In genomic region chr16:11675561-11676511, GRCh38 we compare ENCODE assay signal across 9 cellular contexts. TPM values are rescaled to one million over a fixed set of nuclear protein-coding genes. Genes with fewer than 3 reads are reported as not detected.
DNase-seq lines count a peak whose midpoint lies in the region; ATAC-seq and TF ChIP-seq lines count a peak whose summit lies in the region.
"Had no signal": no experiment of that assay in that cellular context is flagged by ENCODE, and none has a peak within 500 bp of the region (broad histone marks: within the 10 kb centered on the region; RNA-seq: fewer than 3 reads in every experiment).

No MANE protein-coding gene starts in this region.

- no peaks in the 10 kb centered on the region for H3K27me3 ChIP-seq in Caco-2 (replicated peaks; ENCODE audit: control insufficient read depth, insufficient read depth, low read length)
- H3K27me3 ChIP-seq in mammary epithelial cell (ENCODE audit: insufficient read depth, low read length): no peaks in the 10 kb centered on the region
- H3K27me3 ChIP-seq: left lung had no signal

- H3K9ac ChIP-seq in mammary epithelial cell (ENCODE audit: insufficient read depth, low read length): no peak overlapping the region

- CTCF ChIA-PET in Caco-2 (lab: Charles Lee): interaction anchor here (0.7 kb wide), 1 partner anchor 130 kb away, joined by 4 read pairs; no protein-coding TSS in a partner anchor
- CTCF ChIA-PET in mammary epithelial cell (lab: Charles Lee; ENCODE audit: low non-redundant PET): interaction anchor here (0.6 kb wide), 1 partner anchor 99 kb away, joined by 5 read pairs; no protein-coding TSS in a partner anchor

- peak overlapping the region; percentile 30 for H3K27ac ChIP-seq in mammary epithelial cell (ENCODE audit: insufficient read depth, low read depth, low read length)
- H3K27ac ChIP-seq: left lung had no signal

- H3K4me2 ChIP-seq in mammary epithelial cell (ENCODE audit: insufficient read depth, low read depth, low read length): peak overlapping the region; percentile 16

- no peak overlapping the region for H3K4me3 Mint-ChIP-seq in Caco-2 (ENCODE audit: unreplicated experiment)
- H3K4me3 Mint-ChIP-seq in nephron: no peak overlapping the region

- H3K27ac Mint-ChIP-seq in Caco-2 (ENCODE audit: unreplicated experiment) (peak overlapping the region; percentile 44), nephron (peak overlapping the region in 2 of 3 experiments; percentile 35 to 60)

- in situ Hi-C loops in mammary epithelial cell (cut with MboI; ENCODE audit: low sequenced_read_pairs in 2 of 2): no loop called here

- dilution Hi-C loops in mammary epithelial cell (cut with HindIII; ENCODE audit: low sequenced_read_pairs): no loop called here

- ATAC-seq in HG03097 (IDR thresholded peaks at IDR 0.05; ENCODE audit: low FRiP score, unreplicated experiment): no peak
- no peak for ATAC-seq in GM21723 (IDR thresholded peaks at IDR 0.05; ENCODE audit: unreplicated experiment)

- POLR2A ChIA-PET in Caco-2 (lab: Charles Lee): no interaction called here

- H3K27me3 Mint-ChIP-seq in Caco-2 (ENCODE audit: insufficient read depth, unreplicated experiment) (no peaks in the 10 kb centered on the region), nephron (ENCODE audit: low read depth) (no peaks in the 10 kb centered on the region)

- H3K4me1 Mint-ChIP-seq in Caco-2 (ENCODE audit: low read depth, unreplicated experiment): peaks cover 6% of the 10 kb centered on the region
- peaks cover 62% of the 10 kb centered on the region for H3K4me1 Mint-ChIP-seq in nephron

- no peaks in the 10 kb centered on the region for H4K20me1 ChIP-seq in mammary epithelial cell (ENCODE audit: insufficient read depth, low read length)

- H3K36me3 ChIP-seq in Caco-2 (ENCODE audit: control insufficient read depth, insufficient read depth, low read length): peaks cover 5% of the 10 kb centered on the region
- peaks cover 6% of the 10 kb centered on the region for H3K36me3 ChIP-seq in mammary epithelial cell (ENCODE audit: insufficient read depth, low read length)

- BruUV-seq in Caco-2 (replicated peaks; lab: Mats Ljungman, UMichigan): no TSS peak
- BruUV-seq in mammary epithelial cell (replicated peaks; lab: Mats Ljungman, UMichigan): no TSS peak

- H3K36me3 Mint-ChIP-seq in Caco-2 (ENCODE audit: insufficient read depth, unreplicated experiment): peaks cover 37% of the 10 kb centered on the region
- peaks cover 38% of the 10 kb centered on the region for H3K36me3 Mint-ChIP-seq in nephron (ENCODE audit: low read depth)

- H3K79me2 ChIP-seq in mammary epithelial cell (ENCODE audit: insufficient read depth, low read length): peaks cover 48% of the 10 kb centered on the region

- H3K4me1 ChIP-seq in Caco-2 (peaks cover 13% of the 10 kb centered on the region), mammary epithelial cell (ENCODE audit: insufficient read depth, low read length) (peaks cover 70% of the 10 kb centered on the region)

- H2AFZ ChIP-seq in mammary epithelial cell (ENCODE audit: low read depth, low read length): no peak overlapping the region

- intact Hi-C loops in Caco-2 (cut with micrococcal nuclease; ENCODE audit: unreplicated experiment) (loop anchor here (1.0 kb wide), 1 partner anchor 38 kb away; no protein-coding TSS in a partner anchor), mammary epithelial cell (cut with micrococcal nuclease) (loop anchor here (2.0 kb wide), 1 partner anchor 35 kb away; no protein-coding TSS in a partner anchor)

- TF ChIP-seq CTCF in Caco-2 (IDR thresholded peaks at IDR 0.05; ENCODE audit: insufficient read depth in 1 of 2, low read depth in 1 of 2, low read length in 1 of 2, severe bottlenecking in 1 of 2, unreplicated experiment in 1 of 2) (peak in 1 of 2 experiments; percentile 3), mammary epithelial cell (conservative IDR thresholded peaks at IDR 0.05 in 1 of 2, IDR thresholded peaks at IDR 0.05 in 1 of 2; ENCODE audit: extremely low read depth in 1 of 2, insufficient read depth in 1 of 2, low read depth in 1 of 2, low read length in 2 of 2) (no peak), nephron (IDR thresholded peaks at IDR 0.05; ENCODE audit: unreplicated experiment in 3 of 3) (no peak)

- DNase-seq in Caco-2 (peak; percentile 69 to 81), M059J (ENCODE audit: low read depth) (peak; percentile 38), mammary epithelial cell (peak; percentile 43), T-helper 2 cell (no peak), CD1c-positive myeloid dendritic cell (ENCODE audit: extremely low spot score) (no peak)

- WGBS in mammary epithelial cell (ENCODE audit: low coverage, missing lambda C conversion rate): 60% methylated on average over 30 of the region's 42 CpGs

- H3K4me3 ChIP-seq in Caco-2 (ENCODE audit: low read depth, low read length): no peak overlapping the region
- H3K4me3 ChIP-seq in mammary epithelial cell (replicated peaks in 1 of 3; ENCODE audit: insufficient read depth in 1 of 3, low read depth in 2 of 3, low read length in 3 of 3): no peak overlapping the region
- H3K4me3 ChIP-seq: left lung had no signal

- no peaks in the 10 kb centered on the region for H3K9me3 ChIP-seq in Caco-2
- no peaks in the 10 kb centered on the region for H3K9me3 ChIP-seq in mammary epithelial cell (replicated peaks; ENCODE audit: insufficient read depth, low read length)
- H3K9me3 ChIP-seq: left lung had no signal

- H3K9me3 Mint-ChIP-seq in Caco-2 (ENCODE audit: unreplicated experiment): no peaks in the 10 kb centered on the region
- no peaks in the 10 kb centered on the region for H3K9me3 Mint-ChIP-seq in nephron

RNA-seq across cellular contexts. Expression of gene SNN, which starts 7.6 kb away (rescaled TPM):
- total RNA-seq in Caco-2 (2022) (11.1 and 12.8 TPM in 2 replicates), mammary epithelial cell (10 to 100 TPM; 14.2 to 32.7 TPM)
- 9.2 and 14.7 TPM in 2 replicates for total RNA-seq in M059J (2014; rRNA removed; shearing (Covaris generic))
- polyA plus RNA-seq in mammary epithelial cell: 14.2 TPM
- polyA minus RNA-seq in mammary epithelial cell: 13.4 TPM

Comparison
In these comparisons a context has a peak if more than half of its experiments do, and no peak if none do; other contexts are left out.
1. DNase-seq: peak in Caco-2 (2 of 2), M059J (single experiment) and mammary epithelial cell (single experiment); none in T-helper 2 cell (0 of 5) and CD1c-positive myeloid dendritic cell (single experiment).